Comparison of ENCODE assay signal across 9 cellular contexts in the genomic region with DNA sequence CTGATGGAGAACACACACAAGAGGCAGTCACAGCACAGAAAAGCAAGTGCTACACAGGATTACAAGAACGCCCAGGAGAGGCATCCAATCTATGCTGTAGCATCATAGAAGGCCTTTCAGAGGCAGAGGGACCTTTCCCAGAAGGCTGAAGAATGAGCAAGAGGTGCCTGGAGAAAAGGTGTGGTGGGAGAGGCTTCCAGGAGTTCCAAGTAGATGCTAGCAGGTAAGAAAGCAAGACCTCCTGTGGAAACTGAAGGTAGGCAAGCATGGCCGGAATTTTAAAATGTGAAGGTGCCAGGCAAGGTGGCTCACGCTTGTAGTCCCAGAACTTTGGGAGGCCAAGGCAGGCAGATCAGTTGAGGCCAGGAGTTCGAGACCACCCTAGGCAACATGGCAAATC. TPM values are rescaled to one million over a fixed set of nuclear protein-coding genes. Genes with fewer than 3 reads are reported as not detected.
A peak's percentile ranks its signal among the peaks of the same experiment; 100 is the strongest.
DNase-seq lines count a peak whose midpoint lies in the region; ATAC-seq and TF ChIP-seq lines count a peak whose summit lies in the region.
"Had no signal": no experiment of that assay in that cellular context is flagged by ENCODE, and none has a peak within 500 bp of the region (broad histone marks: within the 10 kb centered on the region; RNA-seq: fewer than 3 reads in every experiment).

No MANE protein-coding gene starts in this region.

- no peak for TF ChIP-seq CTCF in MM.1S (IDR thresholded peaks at IDR 0.05; ENCODE audit: low read length)
- no peak for TF ChIP-seq CTCF in endothelial cell (IDR thresholded peaks at IDR 0.05; ENCODE audit: unreplicated experiment)
- TF ChIP-seq CTCF in gastrocnemius medialis (IDR thresholded peaks at IDR 0.05 in 4 of 5, conservative IDR thresholded peaks at IDR 0.05 in 1 of 5), result no peak

- no peaks in the 10 kb centered on the region for H3K27me3 ChIP-seq in CD8-positive, alpha-beta memory T cell (ENCODE audit: insufficient read depth, low read length, poor library complexity, severe bottlenecking)
- peaks cover 52% of the 10 kb centered on the region for H3K27me3 ChIP-seq in MM.1S (replicated peaks; ENCODE audit: insufficient read depth, low read length)
- no peaks in the 10 kb centered on the region for H3K27me3 ChIP-seq in gastrocnemius medialis

- no peaks in the 10 kb centered on the region for H3K9me3 ChIP-seq in CD8-positive, alpha-beta memory T cell (ENCODE audit: low read length)
- no peaks in the 10 kb centered on the region for H3K9me3 ChIP-seq in MM.1S (replicated peaks; ENCODE audit: insufficient read depth, low read length)
- H3K9me3 ChIP-seq in gastrocnemius medialis, result no peaks in the 10 kb centered on the region

- CTCF ChIA-PET in CD8-positive, alpha-beta memory T cell (lab: Charles Lee), result no interaction called here

- peak overlapping the region; percentile 63; the same call in 1 of the 2 replicates for H3K4me2 ChIP-seq in MM.1S (ENCODE audit: low read depth, low read length)

- peaks cover 0 to 43% (median 0%) of the 10 kb centered on the region in 3 donors for H3K36me3 Mint-ChIP-seq in CD8-positive, alpha-beta memory T cell
- peaks cover 12% of the 10 kb centered on the region for H3K36me3 Mint-ChIP-seq in endothelial cell (ENCODE audit: low read depth, unreplicated experiment)

- H3K9me2 ChIP-seq in MM.1S (replicated peaks; ENCODE audit: insufficient read depth, low read length), result no peaks in the 10 kb centered on the region

- in situ Hi-C loops in gastrocnemius medialis (cut with MboI; ENCODE audit: low sequenced_read_pairs in 4 of 4), result no loop called here

- H3K79me2 ChIP-seq in MM.1S (ENCODE audit: low read length), result peaks cover 46% of the 10 kb centered on the region

- no peaks in the 10 kb centered on the region for H3K36me3 ChIP-seq in CD8-positive, alpha-beta memory T cell (ENCODE audit: insufficient read depth, low read length)
- H3K36me3 ChIP-seq in MM.1S (replicated peaks; ENCODE audit: insufficient read depth, low read length) (peaks cover 2% of the 10 kb centered on the region; the same call in 1 of the 2 replicates), gastrocnemius medialis (no peaks in the 10 kb centered on the region)

- peaks cover 20% of the 10 kb centered on the region for H3F3A ChIP-seq in MM.1S (ENCODE audit: insufficient read depth, low read length)

- H3K4me1 Mint-ChIP-seq in CD8-positive, alpha-beta memory T cell, result peaks cover 75 to 89% (median 84%) of the 10 kb centered on the region in 3 donors
- H3K4me1 Mint-ChIP-seq in endothelial cell (ENCODE audit: unreplicated experiment), result peaks cover 33% of the 10 kb centered on the region

- peaks cover 32% of the 10 kb centered on the region for H4K20me1 ChIP-seq in MM.1S (ENCODE audit: insufficient read depth, low read length)

- H3K4me1 ChIP-seq in CD8-positive, alpha-beta memory T cell (ENCODE audit: insufficient read depth, low read length), result peaks cover 59% of the 10 kb centered on the region
- peaks cover 28% of the 10 kb centered on the region for H3K4me1 ChIP-seq in MM.1S (ENCODE audit: low read length)
- peaks cover 49 to 56% of the 10 kb centered on the region in 2 donors for H3K4me1 ChIP-seq in gastrocnemius medialis

- POLR2A ChIA-PET in CD8-positive, alpha-beta memory T cell (lab: Charles Lee), result no interaction called here

- no peak overlapping the region for H3K4me3 ChIP-seq in CD8-positive, alpha-beta memory T cell (ENCODE audit: low read length)
- H3K4me3 ChIP-seq in MM.1S (ENCODE audit: low read length), result 0 out of 2 replicates have a peak overlapping the region, but pooled peaks have one; percentile 45
- peak overlapping the region in 3 of 4 donors; percentile 14 to 80 (median 75) for H3K4me3 ChIP-seq in gastrocnemius medialis

- no peaks in the 10 kb centered on the region for H3K9me3 Mint-ChIP-seq in CD8-positive, alpha-beta memory T cell
- no peaks in the 10 kb centered on the region for H3K9me3 Mint-ChIP-seq in endothelial cell (ENCODE audit: unreplicated experiment)

- H3K27me3 Mint-ChIP-seq in CD8-positive, alpha-beta memory T cell, result no peaks in the 10 kb centered on the region
- no peaks in the 10 kb centered on the region for H3K27me3 Mint-ChIP-seq in endothelial cell (ENCODE audit: unreplicated experiment)

- H3K27ac Mint-ChIP-seq in CD8-positive, alpha-beta memory T cell, result peak overlapping the region; percentile 62 to 99 (median 82)
- no peak overlapping the region for H3K27ac Mint-ChIP-seq in endothelial cell (ENCODE audit: unreplicated experiment)

- intact Hi-C loops in gastrocnemius medialis (cut with DNase I; ENCODE audit: low total_unique reads), result no loop called here

- no peak for DNase-seq in CD8-positive, alpha-beta memory T cell
- DNase-seq in MM.1S (no peak), endothelial cell (ENCODE audit: low spot score) (no peak), gastrocnemius medialis (no peak), pons (ENCODE audit: low spot score) (no peak), C1 segment of cervical spinal cord (lab: John Stamatoyannopoulos, UW) (no peak)
- DNase-seq: amygdala had no signal

- TF ChIP-seq POLR2A in gastrocnemius medialis (IDR thresholded peaks at IDR 0.05), result no peak

- H3K4me3 Mint-ChIP-seq in CD8-positive, alpha-beta memory T cell, result peak overlapping the region; percentile 61 to 98 (median 90)
- peak overlapping the region; percentile 81 for H3K4me3 Mint-ChIP-seq in endothelial cell (ENCODE audit: unreplicated experiment)

- ATAC-seq in gastrocnemius medialis, result no peak
- ATAC-seq in GM21528 (IDR thresholded peaks at IDR 0.05; ENCODE audit: low FRiP score, unreplicated experiment), result no peak
- ATAC-seq in HG03175 (IDR thresholded peaks at IDR 0.05; ENCODE audit: unreplicated experiment), result no peak

- no peak overlapping the region for H3K27ac ChIP-seq in CD8-positive, alpha-beta memory T cell (ENCODE audit: low read depth, low read length)
- H3K27ac ChIP-seq in MM.1S (ENCODE audit: low read length), result no peak overlapping the region
- peak overlapping the region; percentile 86 to 97 (median 90) for H3K27ac ChIP-seq in gastrocnemius medialis

- no peak overlapping the region for H3K9ac ChIP-seq in MM.1S (ENCODE audit: low read length)

- no peak overlapping the region for H2AFZ ChIP-seq in MM.1S (ENCODE audit: low read length)

RNA-seq across cellular contexts. Expression of a gene that starts 2.1 kb away (rescaled TPM):
- total RNA-seq in CD8-positive, alpha-beta memory T cell, result 10 to 100 TPM; 52.6 to 58.5 TPM
- 41.7 TPM for polyA plus RNA-seq in CD8-positive, alpha-beta memory T cell
- 125 TPM for total RNA-seq in endothelial cell (ENCODE audit: unreplicated experiment)
- 10 to 100 TPM; 20.0 to 31.5 (median 28.0) TPM for total RNA-seq in gastrocnemius medialis

Comparison
In these comparisons a context has a peak if more than half of its experiments do, and no peak if none do; other contexts are left out.
1. H3K27ac ChIP-seq: peak in gastrocnemius medialis (4 of 4); none in CD8-positive, alpha-beta memory T cell (single experiment) and MM.1S (single experiment).